Comparison of ENCODE assay signal across 18 cellular contexts in the genomic region with DNA sequence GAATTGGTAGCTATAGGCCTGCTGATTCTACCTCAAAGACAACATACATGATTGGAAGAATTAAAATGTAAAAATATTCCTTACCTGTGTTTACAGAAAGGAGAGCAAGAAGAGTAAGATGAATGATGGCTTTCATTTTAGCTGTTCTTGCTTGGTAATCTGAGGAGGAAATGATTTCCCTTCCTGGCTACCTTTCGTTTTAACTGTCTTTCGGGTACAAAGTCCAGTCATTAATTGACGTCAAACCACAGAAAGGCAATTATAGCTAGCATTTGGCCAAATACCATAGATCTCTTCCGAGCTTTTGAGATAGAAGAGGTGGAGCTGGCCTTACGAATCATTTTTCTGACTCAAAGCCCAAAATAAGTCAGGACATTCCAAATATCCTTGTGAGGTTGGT. TPM values are rescaled to one million over a fixed set of nuclear protein-coding genes. Genes with fewer than 3 reads are reported as not detected.
DNase-seq lines count a peak whose midpoint lies in the region; ATAC-seq, FAIRE-seq and TF ChIP-seq lines count a peak whose summit lies in the region.
"Had no signal": no experiment of that assay in that cellular context is flagged by ENCODE, and none has a peak within 500 bp of the region (broad histone marks: within the 10 kb centered on the region; RNA-seq: fewer than 3 reads in every experiment).

TSS of gene MUC13 (minus strand) at position 175 of the 400 bp plus-strand sequence. CDS start at position 136, 39 bp downstream.

- peak; percentile 21 for ATAC-seq in GM18867 (IDR thresholded peaks at IDR 0.05; ENCODE audit: unreplicated experiment)
- ATAC-seq in upper lobe of left lung (ENCODE audit: low FRiP score in 2 of 2): no peak
- no peak for ATAC-seq in HG03571 (IDR thresholded peaks at IDR 0.05; ENCODE audit: unreplicated experiment)
- ATAC-seq: activated CD8-positive, alpha-beta T cell treated with anti-CD3 and anti-CD28 coated beads, Interleukin-2, amount 10 ng/mL, durations not matched to agents 7 days and 5 days; right cardiac atrium had no signal

- H3K4me1 ChIP-seq in hepatocyte (ENCODE audit: insufficient read depth) (no peaks in the 10 kb centered on the region), small intestine (ENCODE audit: control insufficient read depth in 2 of 2, insufficient read depth in 1 of 2, low read depth in 1 of 2, low read length in 1 of 2) (no peaks in the 10 kb centered on the region), upper lobe of left lung (no peaks in the 10 kb centered on the region)

- peaks cover 2% of the 10 kb centered on the region for H3K79me2 ChIP-seq in hepatocyte

- H3K27me3 ChIP-seq in hepatocyte (no peaks in the 10 kb centered on the region), small intestine (ENCODE audit: control insufficient read depth in 2 of 2, insufficient read depth in 2 of 2, low read length in 2 of 2) (peaks cover 0 to 3% of the 10 kb centered on the region in 2 donors), upper lobe of left lung (no peaks in the 10 kb centered on the region)

- 65% methylated on average over 5 of the region's 5 CpGs for WGBS in hepatocyte (ENCODE audit: low lambda C conversion rate, missing lambda C conversion rate)
- WGBS in small intestine, 3 donors: 9 to 59% (median 43%) methylated on average over 5 of the region's 5 CpGs
- 89 to 92% methylated on average over 5 of the region's 5 CpGs for WGBS in upper lobe of left lung, 2 donors

- H2AFZ ChIP-seq in hepatocyte: no peak within 1 kb of the TSS

- H3K9me2 ChIP-seq in hepatocyte (replicated peaks; ENCODE audit: insufficient read depth): no peaks in the 10 kb centered on the region

- H3K4me3 ChIP-seq in hepatocyte (no peak within 1 kb of the TSS), small intestine (ENCODE audit: low read depth in 1 of 2, low read length in 2 of 2) (peak within 1 kb of the TSS; percentile 50 to 89), upper lobe of left lung (no peak within 1 kb of the TSS)

- peak within 1 kb of the TSS; percentile 90 for H3K27ac ChIP-seq in hepatocyte
- H3K27ac ChIP-seq in small intestine (ENCODE audit: low read depth in 1 of 2, low read length in 1 of 2): peak within 1 kb of the TSS; percentile 75 to 90
- H3K27ac ChIP-seq in upper lobe of left lung: no peak within 1 kb of the TSS
- H3K27ac ChIP-seq: KMS-11 had no signal

- peak; percentile 81 for DNase-seq in NOMO-1 treated with DMSO at 0.1 percent for 48 hours (lab: John Stamatoyannopoulos, UW; ENCODE audit: unreplicated experiment)
- peak; percentile 53 for DNase-seq in hepatocyte (ENCODE audit: low spot score)
- DNase-seq in small intestine: peak; percentile 96
- DNase-seq in NCI-H1436 (lab: John Stamatoyannopoulos, UW): no peak
- no peak for DNase-seq in upper lobe of left lung
- no peak for DNase-seq in stimulated activated CD4-positive, alpha-beta T cell treated with anti-CD3 and anti-CD28 coated beads, Interleukin-4, amount 100 ng/mL, for 1 hour
- DNase-seq: activated CD8-positive, alpha-beta T cell treated with anti-CD3 and anti-CD28 coated beads, Interleukin-2, amount 10 ng/mL, durations not matched to agents 7 days and 5 days; central memory CD4-positive, alpha-beta T cell; COR-L47; H9; kidney; NCI-H1105 treated with DMSO at 0.1 percent for 48 hours; right cardiac atrium; SHP77 had no signal

- TF ChIP-seq EP300 in upper lobe of left lung (IDR thresholded peaks at IDR 0.05): no peak

- no peaks in the 10 kb centered on the region for H4K20me1 ChIP-seq in hepatocyte (ENCODE audit: insufficient read depth, poor library complexity, severe bottlenecking)

- no peak for FAIRE-seq in small intestine (lab: Jason Lieb, UNC)
- FAIRE-seq: G401.6, kidney had no signal

- no peaks in the 10 kb centered on the region for H3K9me3 ChIP-seq in hepatocyte (ENCODE audit: low read depth)
- H3K9me3 ChIP-seq in small intestine (ENCODE audit: control insufficient read depth, low read depth): no peaks in the 10 kb centered on the region
- H3K9me3 ChIP-seq in upper lobe of left lung: no peaks in the 10 kb centered on the region

- TF ChIP-seq CTCF in hepatocyte (IDR thresholded peaks at IDR 0.05; ENCODE audit: poor library complexity): no peak
- no peak for TF ChIP-seq CTCF in upper lobe of left lung (IDR thresholded peaks at IDR 0.05)

- H3K4me2 ChIP-seq in hepatocyte: peak within 1 kb of the TSS; percentile 61
- H3K4me2 ChIP-seq: KMS-11 had no signal

- TF ChIP-seq POLR2A in upper lobe of left lung (IDR thresholded peaks at IDR 0.05): no peak

- H3K36me3 ChIP-seq in hepatocyte (replicated peaks; ENCODE audit: insufficient read depth, low read depth) (no peaks in the 10 kb centered on the region), small intestine (ENCODE audit: control insufficient read depth in 2 of 2, insufficient read depth in 2 of 2, low read length in 2 of 2) (no peaks in the 10 kb centered on the region), upper lobe of left lung (no peaks in the 10 kb centered on the region)

RNA-seq across cellular contexts. Expression of gene MUC13, which starts in this region (rescaled TPM):
- total RNA-seq in hepatocyte (297 and 324 TPM in 2 replicates), upper lobe of left lung (1 to 10 TPM in 1 of 6 donors, under 1 TPM in 3, not detected in 2; 0.15 to 3.6 (median 0.24) TPM)
- polyA plus RNA-seq in hepatocyte (78.0 and 84.4 TPM in 2 replicates), small intestine (100 to 1,000 TPM; 178 to 547 (median 269) TPM)
- total RNA-seq: activated CD8-positive, alpha-beta T cell treated with anti-CD3 and anti-CD28 coated beads, Interleukin-2, amount 10 ng/mL, durations not matched to agents 7 days and 5 days; H9; right cardiac atrium had no signal

Comparison
In these comparisons a context has a peak if more than half of its experiments do, and no peak if none do; other contexts are left out.
1. RNA of gene MUC13 (total RNA-seq): 297 to 324 TPM in hepatocyte; 0.15 to 3.6 TPM in upper lobe of left lung; every median in the first group is over 10 times any median in the second.
2. DNase-seq: peak in NOMO-1 treated with DMSO at 0.1 percent for 48 hours (single experiment), hepatocyte (single experiment) and small intestine (single experiment); none in NCI-H1436 (single experiment), upper lobe of left lung (0 of 2) and stimulated activated CD4-positive, alpha-beta T cell treated with anti-CD3 and anti-CD28 coated beads, Interleukin-4, amount 100 ng/mL, for 1 hour (single experiment).
3. H3K27ac ChIP-seq: peak in hepatocyte (single experiment) and small intestine (2 of 2); none in upper lobe of left lung (0 of 4).
4. H3K4me3 ChIP-seq: peak in small intestine (2 of 2); none in hepatocyte (single experiment) and upper lobe of left lung (0 of 4).